Comparison of ENCODE assay signal across 12 cellular contexts in genomic region chr14:22554706-22555572, GRCh38.
A peak's percentile ranks its signal among the peaks of the same experiment; 100 is the strongest.
DNase-seq lines count a peak whose midpoint lies in the region; ATAC-seq and TF ChIP-seq lines count a peak whose summit lies in the region.
"Had no signal": no experiment of that assay in that cellular context is flagged by ENCODE, and none has a peak within 500 bp of the region (broad histone marks: within the 10 kb centered on the region; RNA-seq: fewer than 3 reads in every experiment).

No MANE protein-coding gene starts in this region.

- no peaks in the 10 kb centered on the region for H3K79me2 ChIP-seq in OCI-LY3 (ENCODE audit: low read length)

- H3K9ac ChIP-seq in OCI-LY3 (ENCODE audit: low read length): peak overlapping the region; percentile 86; the same call in 1 of the 2 replicates

- TF ChIP-seq CTCF in OCI-LY3 (IDR thresholded peaks at IDR 0.05; ENCODE audit: low read depth, low read length): no peak

- no peak overlapping the region for H2AFZ ChIP-seq in OCI-LY3 (ENCODE audit: low read depth, low read length)

- H3K36me3 ChIP-seq in OCI-LY3 (replicated peaks; ENCODE audit: low read depth, low read length): no peaks in the 10 kb centered on the region
- H3K36me3 ChIP-seq: sigmoid colon had no signal

- H3K27ac ChIP-seq in OCI-LY3 (ENCODE audit: low read length): peak overlapping the region; percentile 95
- H3K27ac ChIP-seq: sigmoid colon had no signal

- H3K4me1 Mint-ChIP-seq in T-helper 2 cell treated with Interferon-gamma antibody and Interleukin-4, amounts not matched to agents 5 μg/mL and 100 μg/mL, for 36 hours (ENCODE audit: low read depth): peaks cover 88% of the 10 kb centered on the region
- peaks cover 96% of the 10 kb centered on the region for H3K4me1 Mint-ChIP-seq in central memory CD8-positive, alpha-beta T cell
- peaks cover 91% of the 10 kb centered on the region for H3K4me1 Mint-ChIP-seq in stimulated activated memory B cell treated with anti-CD40 and anti-IgM and Interleukin-4, amounts not matched to agents 10 μg/mL and 1 μg/mL and 100 μg/mL, for 72 hours

- H3K9me3 Mint-ChIP-seq in T-helper 2 cell treated with Interferon-gamma antibody and Interleukin-4, amounts not matched to agents 5 μg/mL and 100 μg/mL, for 36 hours: no peaks in the 10 kb centered on the region
- H3K9me3 Mint-ChIP-seq in central memory CD8-positive, alpha-beta T cell: no peaks in the 10 kb centered on the region
- no peaks in the 10 kb centered on the region for H3K9me3 Mint-ChIP-seq in stimulated activated memory B cell treated with anti-CD40 and anti-IgM and Interleukin-4, amounts not matched to agents 10 μg/mL and 1 μg/mL and 100 μg/mL, for 72 hours
- H3K9me3 Mint-ChIP-seq: WTC11 had no signal

- peaks cover 4% of the 10 kb centered on the region for H3K27me3 Mint-ChIP-seq in T-helper 2 cell treated with Interferon-gamma antibody and Interleukin-4, amounts not matched to agents 5 μg/mL and 100 μg/mL, for 36 hours (ENCODE audit: low read depth)
- peaks cover 9% of the 10 kb centered on the region for H3K27me3 Mint-ChIP-seq in central memory CD8-positive, alpha-beta T cell
- H3K27me3 Mint-ChIP-seq in stimulated activated memory B cell treated with anti-CD40 and anti-IgM and Interleukin-4, amounts not matched to agents 10 μg/mL and 1 μg/mL and 100 μg/mL, for 72 hours: no peaks in the 10 kb centered on the region

- H4K20me1 ChIP-seq in OCI-LY3 (ENCODE audit: insufficient read depth, low read length): no peaks in the 10 kb centered on the region

- H3K4me2 ChIP-seq in OCI-LY3 (ENCODE audit: low read length): peak overlapping the region; percentile 57; the same call in 1 of the 2 replicates

- peak overlapping the region; percentile 97 for H3K27ac Mint-ChIP-seq in T-helper 2 cell treated with Interferon-gamma antibody and Interleukin-4, amounts not matched to agents 5 μg/mL and 100 μg/mL, for 36 hours
- peak overlapping the region; percentile 100 for H3K27ac Mint-ChIP-seq in central memory CD8-positive, alpha-beta T cell (ENCODE audit: low read depth)
- H3K27ac Mint-ChIP-seq in stimulated activated memory B cell treated with anti-CD40 and anti-IgM and Interleukin-4, amounts not matched to agents 10 μg/mL and 1 μg/mL and 100 μg/mL, for 72 hours: peak overlapping the region; percentile 98
- H3K27ac Mint-ChIP-seq: WTC11 had no signal

- H3K9me3 ChIP-seq in OCI-LY3 (ENCODE audit: insufficient read depth, low read length): no peaks in the 10 kb centered on the region
- H3K9me3 ChIP-seq: sigmoid colon had no signal

- H3K4me3 ChIP-seq in OCI-LY3 (ENCODE audit: low read length): peak overlapping the region; percentile 26; the same call in 1 of the 2 replicates
- H3K4me3 ChIP-seq: sigmoid colon had no signal

- no peaks in the 10 kb centered on the region for H3K27me3 ChIP-seq in OCI-LY3 (ENCODE audit: low read depth, low read length)
- H3K27me3 ChIP-seq: sigmoid colon had no signal

- ATAC-seq in central memory CD8-positive, alpha-beta T cell (replicated peaks; ENCODE audit: extremely low read depth, poor library complexity, severe bottlenecking): no peak
- no peak for ATAC-seq in stimulated activated memory B cell treated with anti-CD40 and anti-IgM and Interleukin-4, amounts not matched to agents 10 μg/mL and 1 μg/mL and 100 μg/mL, for 72 hours
- ATAC-seq in HG02852 (IDR thresholded peaks at IDR 0.05; ENCODE audit: unreplicated experiment) (no peak), GM21786 (IDR thresholded peaks at IDR 0.05; ENCODE audit: unreplicated experiment) (no peak)
- ATAC-seq: WTC11 had no signal

- H3K4me1 ChIP-seq in OCI-LY3 (ENCODE audit: low read length): peaks cover 59% of the 10 kb centered on the region

- DNase-seq in T-helper 2 cell treated with Interferon-gamma antibody and Interleukin-4, amounts not matched to agents 5 μg/mL and 100 μg/mL, for 36 hours (ENCODE audit: low spot score): no peak
- no peak for DNase-seq in T-helper 2 cell
- DNase-seq in central memory CD8-positive, alpha-beta T cell (ENCODE audit: low spot score in 2 of 2): no peak
- DNase-seq in NOMO-1 treated with DMSO at 0.1 percent for 48 hours (lab: John Stamatoyannopoulos, UW; ENCODE audit: unreplicated experiment): no peak
- DNase-seq: EL, NCI-H345, sigmoid colon had no signal

- peak overlapping the region; percentile 81 for H3K4me3 Mint-ChIP-seq in T-helper 2 cell treated with Interferon-gamma antibody and Interleukin-4, amounts not matched to agents 5 μg/mL and 100 μg/mL, for 36 hours
- H3K4me3 Mint-ChIP-seq in central memory CD8-positive, alpha-beta T cell: peak overlapping the region; percentile 84
- no peak overlapping the region for H3K4me3 Mint-ChIP-seq in stimulated activated memory B cell treated with anti-CD40 and anti-IgM and Interleukin-4, amounts not matched to agents 10 μg/mL and 1 μg/mL and 100 μg/mL, for 72 hours
- H3K4me3 Mint-ChIP-seq: WTC11 had no signal

- H3K36me3 Mint-ChIP-seq in T-helper 2 cell treated with Interferon-gamma antibody and Interleukin-4, amounts not matched to agents 5 μg/mL and 100 μg/mL, for 36 hours (ENCODE audit: low read depth): peaks cover 41% of the 10 kb centered on the region
- peaks cover 75% of the 10 kb centered on the region for H3K36me3 Mint-ChIP-seq in central memory CD8-positive, alpha-beta T cell (ENCODE audit: insufficient read depth)
- peaks cover 23% of the 10 kb centered on the region for H3K36me3 Mint-ChIP-seq in stimulated activated memory B cell treated with anti-CD40 and anti-IgM and Interleukin-4, amounts not matched to agents 10 μg/mL and 1 μg/mL and 100 μg/mL, for 72 hours
- H3K36me3 Mint-ChIP-seq: WTC11 had no signal
